ENCODE assay signal across 15 cellular contexts in genomic region chr19:47720669-47721068, GRCh38. TPM values are rescaled to one million over a fixed set of nuclear protein-coding genes. Genes with fewer than 3 reads are reported as not detected.
A peak's percentile ranks its signal among the peaks of the same experiment; 100 is the strongest.
DNase-seq lines count a peak whose midpoint lies in the region; ATAC-seq, FAIRE-seq and TF ChIP-seq lines count a peak whose summit lies in the region.
"Had no signal": no experiment of that assay in that cellular context is flagged by ENCODE, and none has a peak within 500 bp of the region (broad histone marks: within the 10 kb centered on the region; RNA-seq: fewer than 3 reads in every experiment).

No MANE protein-coding gene starts in this region.

- H3K27ac ChIP-seq in muscle layer of duodenum (ENCODE audit: low read length) (peak overlapping the region; percentile 45), subcutaneous abdominal adipose tissue (ENCODE audit: low read depth, low read length) (peak overlapping the region; percentile 94)
- H3K27ac ChIP-seq: BLaER1 treated with 17β-estradiol and CSF1 and Interleukin-3, amounts not matched to agents 10 nM and 100 nM had no signal

- ATAC-seq in GM21619 (IDR thresholded peaks at IDR 0.05; ENCODE audit: unreplicated experiment) = no peak
- ATAC-seq: body of pancreas had no signal

- peaks cover 3 to 13% of the 10 kb centered on the region in 2 donors for H3K36me3 ChIP-seq in muscle layer of duodenum (ENCODE audit: control insufficient read depth in 1 of 2, insufficient read depth in 2 of 2, low read length in 2 of 2)
- H3K36me3 ChIP-seq in subcutaneous abdominal adipose tissue (ENCODE audit: control insufficient read depth in 5 of 5, insufficient read depth in 5 of 5, low read length in 5 of 5) = peaks cover 0 to 37% (median 30%) of the 10 kb centered on the region in 5 donors
- H3K36me3 ChIP-seq: BLaER1 treated with 17β-estradiol and CSF1 and Interleukin-3, amounts not matched to agents 10 nM and 100 nM had no signal

- H3K4me3 Mint-ChIP-seq in brain = peak overlapping the region in 3 of 5 experiments; percentile 2 to 66 (median 23)

- FAIRE-seq in GM12891 (lab: Jason Lieb, UNC) = peak; percentile 50

- DNase-seq in GM12891 (ENCODE audit: insufficient read length, low spot score) = no peak
- no peak for DNase-seq in NCI-H774 (lab: John Stamatoyannopoulos, UW)
- no peak for DNase-seq in activated CD4-positive, alpha-beta T cell treated with anti-CD3 and anti-CD28 coated beads, Interleukin-2, amount 50 U/mL, for 1 hour
- DNase-seq in SHP77 treated with DMSO at 0.1 percent for 48 hours (lab: John Stamatoyannopoulos, UW) = no peak
- DNase-seq: activated naive CD4-positive, alpha-beta T cell; body of pancreas; DMS53; foreskin fibroblast; NCI-H446 treated with DMSO at 0.1 percent for 48 hours; stimulated activated CD4-positive, alpha-beta T cell treated with anti-CD3 and anti-CD28 coated beads, Interleukin-2, amount 100 ng/mL, for 24 hours had no signal

- no peaks in the 10 kb centered on the region for H3K27me3 ChIP-seq in muscle layer of duodenum (ENCODE audit: low read depth, low read length)
- H3K27me3 ChIP-seq in subcutaneous abdominal adipose tissue (ENCODE audit: control insufficient read depth in 5 of 5, insufficient read depth in 4 of 5, low read length in 5 of 5) = no peaks in the 10 kb centered on the region
- H3K27me3 ChIP-seq: BLaER1 treated with 17β-estradiol and CSF1 and Interleukin-3, amounts not matched to agents 10 nM and 100 nM; body of pancreas had no signal

- H3K27me3 Mint-ChIP-seq in brain = peaks cover 17% of the 10 kb centered on the region

- H3K4me1 ChIP-seq in muscle layer of duodenum (ENCODE audit: control insufficient read depth in 1 of 2, insufficient read depth in 2 of 2, low read length in 2 of 2) (peaks cover 0 to 73% of the 10 kb centered on the region in 2 donors), subcutaneous abdominal adipose tissue (ENCODE audit: control insufficient read depth in 5 of 5, insufficient read depth in 5 of 5, low read length in 5 of 5) (peaks cover 17 to 89% (median 80%) of the 10 kb centered on the region in 5 donors)

- H3K4me3 ChIP-seq in muscle layer of duodenum (ENCODE audit: low read depth in 1 of 2, low read length in 2 of 2) = no peak overlapping the region
- H3K4me3 ChIP-seq in subcutaneous abdominal adipose tissue (ENCODE audit: low read depth in 1 of 5, low read length in 5 of 5) = peak overlapping the region; percentile 32 to 53 (median 37)
- H3K4me3 ChIP-seq: BLaER1 treated with 17β-estradiol and CSF1 and Interleukin-3, amounts not matched to agents 10 nM and 100 nM; body of pancreas had no signal

- H3K36me3 Mint-ChIP-seq in brain = peaks cover 23% of the 10 kb centered on the region

- TF ChIP-seq POLR2A in GM12891 (IDR thresholded peaks at IDR 0.05; ENCODE audit: low read depth, low read length) = no peak

- H3K4me1 Mint-ChIP-seq in brain = peaks cover 35% of the 10 kb centered on the region

- peaks cover 4 to 10% (median 5%) of the 10 kb centered on the region in 5 experiments for H3K9me3 Mint-ChIP-seq in brain

- H3K9ac ChIP-seq in subcutaneous abdominal adipose tissue (ENCODE audit: low read length in 5 of 5) = peak overlapping the region in 2 of 5 donors; percentile 47 to 84
- H3K9ac ChIP-seq: BLaER1 treated with 17β-estradiol and CSF1 and Interleukin-3, amounts not matched to agents 10 nM and 100 nM had no signal

- no peak for TF ChIP-seq CTCF in brain (conservative IDR thresholded peaks at IDR 0.05)

- peak overlapping the region in 4 of 5 experiments; percentile 35 to 97 (median 67) for H3K27ac Mint-ChIP-seq in brain

- no peaks in the 10 kb centered on the region for H3K9me3 ChIP-seq in muscle layer of duodenum (ENCODE audit: control insufficient read depth in 1 of 2, low read length in 2 of 2)
- no peaks in the 10 kb centered on the region for H3K9me3 ChIP-seq in subcutaneous abdominal adipose tissue (ENCODE audit: control insufficient read depth in 5 of 5, low read length in 5 of 5)
- H3K9me3 ChIP-seq: BLaER1 treated with 17β-estradiol and CSF1 and Interleukin-3, amounts not matched to agents 10 nM and 100 nM; body of pancreas had no signal

TF ChIP-seq in GM12891, 5 proteins besides CTCF, POLR2A, EP300 and RAD21:
- TF ChIP-seq TAF1 (IDR thresholded peaks at IDR 0.05; ENCODE audit: low read depth, low read length) (no peak), PAX5 (IDR thresholded peaks at IDR 0.05; ENCODE audit: insufficient read depth, low read length, severe bottlenecking) (no peak), SPI1 (IDR thresholded peaks at IDR 0.05; ENCODE audit: low read depth, low read length) (no peak), POLR2AphosphoS5 (IDR thresholded peaks at IDR 0.05; ENCODE audit: low read depth, low read length) (no peak), POU2F2 (IDR thresholded peaks at IDR 0.05; ENCODE audit: low read depth, low read length) (no peak)
TF ChIP-seq in GM12891: peak in this region for 0.

RNA-seq across cellular contexts. Expression of gene EHD2, which starts 7.4 kb away (rescaled TPM):
- polyA plus RNA-seq in GM12891 (2012; ENCODE audit: low read depth, missing spikeins) = 0.06 TPM
- polyA plus RNA-seq in brain (ENCODE audit: insufficient read depth, low read depth, low replicate concordance) = 21.0 TPM

RNA-seq across cellular contexts. Expression of gene NOP53, which starts 24.7 kb away (rescaled TPM):
- polyA plus RNA-seq in GM12891 (2012; ENCODE audit: low read depth, missing spikeins) = 571 TPM
- polyA plus RNA-seq in brain (ENCODE audit: insufficient read depth, low read depth, low replicate concordance) = 421 TPM

RNA-seq across cellular contexts. Expression of gene SELENOW, which starts 57.8 kb away (rescaled TPM):
- 35.6 TPM for polyA plus RNA-seq in GM12891 (2012; ENCODE audit: low read depth, missing spikeins)
- polyA plus RNA-seq in brain (ENCODE audit: insufficient read depth, low read depth, low replicate concordance) = 926 TPM

Comparison
In these comparisons a context has a peak if more than half of its experiments do, and no peak if none do; other contexts are left out.
1. H3K4me3 ChIP-seq: peak in subcutaneous abdominal adipose tissue (5 of 5); none in muscle layer of duodenum (0 of 2).